Comparison of ENCODE assay signal across 12 cellular contexts in genomic region chr21:36847189-36847588, GRCh38.
A peak's percentile ranks its signal among the peaks of the same experiment; 100 is the strongest.
DNase-seq lines count a peak whose midpoint lies in the region; ATAC-seq and TF ChIP-seq lines count a peak whose summit lies in the region.
"Had no signal": no experiment of that assay in that cellular context is flagged by ENCODE, and none has a peak within 500 bp of the region (broad histone marks: within the 10 kb centered on the region; RNA-seq: fewer than 3 reads in every experiment).

No MANE protein-coding gene starts in this region.

- H3K27ac Mint-ChIP-seq in chondrocyte (ENCODE audit: unreplicated experiment): peak overlapping the region; percentile 87
- H3K27ac Mint-ChIP-seq: activated CD4-positive, alpha-beta memory T cell treated with anti-CD3 and anti-CD28 coated beads, Interleukin-2, amount 10 ng/mL, durations not matched to agents 7 days and 5 days; CD4-positive, CD25-positive, alpha-beta regulatory T cell had no signal

- no peak overlapping the region for H3K18ac ChIP-seq in neuronal stem cell (ENCODE audit: low read length)

- intact Hi-C loops in left lung (cut with DNase I): no loop called here

- H3K23ac ChIP-seq in neuronal stem cell (ENCODE audit: low read depth, low read length, poor library complexity): no peak overlapping the region

- H3K36me3 ChIP-seq in left lung (no peaks in the 10 kb centered on the region), neuronal stem cell (replicated peaks in 1 of 2; ENCODE audit: control insufficient read depth in 2 of 2, insufficient read depth in 2 of 2, low read length in 2 of 2) (no peaks in the 10 kb centered on the region)
- H3K36me3 ChIP-seq: ovary had no signal

- H3K4me1 Mint-ChIP-seq in chondrocyte (ENCODE audit: low read depth): peaks cover 50% of the 10 kb centered on the region
- H3K4me1 Mint-ChIP-seq: activated CD4-positive, alpha-beta memory T cell treated with anti-CD3 and anti-CD28 coated beads, Interleukin-2, amount 10 ng/mL, durations not matched to agents 7 days and 5 days had no signal

- no peaks in the 10 kb centered on the region for H3K27me3 ChIP-seq in left lung
- H3K27me3 ChIP-seq in neuronal stem cell (ENCODE audit: control insufficient read depth in 3 of 3, insufficient read depth in 3 of 3, low read depth in 1 of 3, low read length in 3 of 3): no peaks in the 10 kb centered on the region
- H3K27me3 ChIP-seq: ovary had no signal

- CTCF ChIA-PET in HEK293T (lab: Yijun Ruan, JAX): interaction anchor here (1.9 kb wide), 1 partner anchor 8 kb away, joined by 9 read pairs; no protein-coding TSS in a partner anchor

- no peak overlapping the region for H3K4me3 Mint-ChIP-seq in chondrocyte (ENCODE audit: unreplicated experiment)
- H3K4me3 Mint-ChIP-seq: activated CD4-positive, alpha-beta memory T cell treated with anti-CD3 and anti-CD28 coated beads, Interleukin-2, amount 10 ng/mL, durations not matched to agents 7 days and 5 days; CD4-positive, CD25-positive, alpha-beta regulatory T cell had no signal

- H3K9me3 ChIP-seq in left lung (no peaks in the 10 kb centered on the region), neuronal stem cell (replicated peaks in 1 of 2; ENCODE audit: control insufficient read depth in 2 of 2, insufficient read depth in 1 of 2, low read depth in 1 of 2, low read length in 2 of 2) (no peaks in the 10 kb centered on the region)
- H3K9me3 ChIP-seq: ovary had no signal

- no peak overlapping the region for H3K9ac ChIP-seq in neuronal stem cell (ENCODE audit: low read depth, low read length, poor library complexity)

- no peak overlapping the region for H4K8ac ChIP-seq in neuronal stem cell (ENCODE audit: low read depth, low read length)

- no CpG with 5 or more reads among the region's 5 CpGs for WGBS in neuronal stem cell (ENCODE audit: extremely low coverage in 2 of 2, insufficient read length in 2 of 2, insufficient replicate concordance in 1 of 2), 2 donors

- H2BK15ac ChIP-seq in neuronal stem cell (ENCODE audit: low read length): no peak overlapping the region

- H2AFZ ChIP-seq in neuronal stem cell (ENCODE audit: low read length): no peak overlapping the region

- no peak overlapping the region for H3K4me2 ChIP-seq in neuronal stem cell (ENCODE audit: insufficient read depth, low read length, poor library complexity, severe bottlenecking)

- no peak overlapping the region for H3K4me3 ChIP-seq in left lung
- no peak overlapping the region for H3K4me3 ChIP-seq in neuronal stem cell (ENCODE audit: low read length in 2 of 2)
- H3K4me3 ChIP-seq: ovary had no signal

- H3K4ac ChIP-seq in neuronal stem cell (ENCODE audit: low read length): no peak overlapping the region

- H3K14ac ChIP-seq in neuronal stem cell (ENCODE audit: low read length): no peak overlapping the region

- TF ChIP-seq CTCF in chondrocyte (IDR thresholded peaks at IDR 0.05) (no peak), left lung (IDR thresholded peaks at IDR 0.05) (no peak)

- H3K36me3 Mint-ChIP-seq in chondrocyte (ENCODE audit: low read depth): no peaks in the 10 kb centered on the region

- no peaks in the 10 kb centered on the region for H3K9me3 Mint-ChIP-seq in chondrocyte (ENCODE audit: low read depth)
- H3K9me3 Mint-ChIP-seq: activated CD4-positive, alpha-beta memory T cell treated with anti-CD3 and anti-CD28 coated beads, Interleukin-2, amount 10 ng/mL, durations not matched to agents 7 days and 5 days; CD4-positive, CD25-positive, alpha-beta regulatory T cell had no signal

- peak; percentile 67 for ATAC-seq in left lung

- H2BK12ac ChIP-seq in neuronal stem cell (ENCODE audit: low read length): no peak overlapping the region

- H4K91ac ChIP-seq in neuronal stem cell (ENCODE audit: low read depth, low read length, poor library complexity): no peak overlapping the region

- POLR2A ChIA-PET in HEK293T (lab: Yijun Ruan, JAX): interaction anchor here (1.1 kb wide), 1 partner anchor 12 kb away, joined by 3 read pairs; no protein-coding TSS in a partner anchor

- DNase-seq in AG08395 (ENCODE audit: low spot score) (peak; percentile 90), LoVo (ENCODE audit: low spot score) (peak; percentile 15), chondrocyte (ENCODE audit: low spot score) (no peak), left lung (no peak), amniotic stem cell (lab: John Stamatoyannopoulos, UW) (no peak), HEK293T (ENCODE audit: extremely low spot score) (no peak), neuronal stem cell (ENCODE audit: low spot score) (no peak), NCI-H524 treated with DMSO at 0.1 percent for 48 hours (lab: John Stamatoyannopoulos, UW) (no peak)
- DNase-seq: activated CD4-positive, alpha-beta memory T cell treated with anti-CD3 and anti-CD28 coated beads, Interleukin-2, amount 10 ng/mL, durations not matched to agents 7 days and 5 days; CD4-positive, CD25-positive, alpha-beta regulatory T cell; NCI-H2029; ovary had no signal

- H3K79me1 ChIP-seq in neuronal stem cell (ENCODE audit: low read depth, low read length): peaks cover 3% of the 10 kb centered on the region

- no peak overlapping the region for H2BK5ac ChIP-seq in neuronal stem cell (ENCODE audit: low read length)

- H2BK120ac ChIP-seq in neuronal stem cell (ENCODE audit: low read depth, low read length): no peak overlapping the region

- no peaks in the 10 kb centered on the region for H3K27me3 Mint-ChIP-seq in chondrocyte (ENCODE audit: low read depth)
- H3K27me3 Mint-ChIP-seq: activated CD4-positive, alpha-beta memory T cell treated with anti-CD3 and anti-CD28 coated beads, Interleukin-2, amount 10 ng/mL, durations not matched to agents 7 days and 5 days; CD4-positive, CD25-positive, alpha-beta regulatory T cell had no signal

- no peaks in the 10 kb centered on the region for H3K4me1 ChIP-seq in left lung
- peaks cover 2 to 5% of the 10 kb centered on the region in 2 donors for H3K4me1 ChIP-seq in neuronal stem cell (ENCODE audit: control insufficient read depth in 2 of 2, insufficient read depth in 1 of 2, low read depth in 1 of 2, low read length in 2 of 2)

- no peak overlapping the region for H2AK5ac ChIP-seq in neuronal stem cell (ENCODE audit: low read depth, low read length)

- no peak overlapping the region for H3K27ac ChIP-seq in left lung
- no peak overlapping the region for H3K27ac ChIP-seq in neuronal stem cell (replicated peaks; ENCODE audit: low read length)
- H3K27ac ChIP-seq: ovary had no signal

TF ChIP-seq in HEK293T, 16 proteins besides CTCF, POLR2A, EP300 and RAD21:
- TF ChIP-seq HDGF (IDR thresholded peaks at IDR 0.05; ENCODE audit: borderline replicate concordance): no peak
- TF ChIP-seq CTBP1 (IDR thresholded peaks at IDR 0.05; ENCODE audit: borderline replicate concordance): no peak
- TF ChIP-seq LEF1 (IDR thresholded peaks at IDR 0.05; ENCODE audit: borderline replicate concordance): no peak

Comparison
In these comparisons a context has a peak if more than half of its experiments do, and no peak if none do; other contexts are left out.
1. DNase-seq: peak in AG08395 (single experiment) and LoVo (single experiment); none in chondrocyte (single experiment), left lung (0 of 2), amniotic stem cell (single experiment), HEK293T (single experiment), neuronal stem cell (single experiment) and NCI-H524 treated with DMSO at 0.1 percent for 48 hours (single experiment).